ENCODE assay signal across 8 cellular contexts in genomic region chr19:11374449-11375142, GRCh38. TPM values are rescaled to one million over a fixed set of nuclear protein-coding genes. Genes with fewer than 3 reads are reported as not detected.
DNase-seq lines count a peak whose midpoint lies in the region; ATAC-seq, FAIRE-seq and TF ChIP-seq lines count a peak whose summit lies in the region.

Gene SWSAP1 (plus strand): TSS chr19:11374666. CDS start chr19:11374681, 15 bp downstream.

- H3K9me3 ChIP-seq in AG04450 (ENCODE audit: control insufficient read depth, insufficient read depth, low read length) (no peaks in the 10 kb centered on the region; the same call in 1 of the 2 replicates), WERI-Rb-1 (ENCODE audit: severe bottlenecking) (no peaks in the 10 kb centered on the region), small intestine (ENCODE audit: control insufficient read depth, low read depth) (no peaks in the 10 kb centered on the region)

- ATAC-seq in GM18907 (IDR thresholded peaks at IDR 0.05; ENCODE audit: unreplicated experiment) (peak; percentile 89), HG03135 (IDR thresholded peaks at IDR 0.05; ENCODE audit: unreplicated experiment) (peak; percentile 83)

- H3K27ac ChIP-seq in AG04450 (ENCODE audit: low read depth, low read length): peak within 1 kb of the TSS; percentile 91
- peak within 1 kb of the TSS; percentile 90 for H3K27ac ChIP-seq in WERI-Rb-1
- H3K27ac ChIP-seq in small intestine (ENCODE audit: low read depth in 1 of 2, low read length in 1 of 2): peak within 1 kb of the TSS; percentile 90 to 100

- 0 to 1% (median 0%) methylated on average over 43 to 44 of the region's 44 CpGs for WGBS in small intestine, 3 donors

- CTCF ChIA-PET in AG04450 (lab: Charles Lee): interaction anchor here (0.9 to 2.1 kb wide), 6 partner anchors 9 to 161 kb away, joined by 4 to 7 read pairs (median 4); partner anchors contain the start of genes EPOR and TSPAN16

- TF ChIP-seq CTCF in AG04450 (IDR thresholded peaks at IDR 0.05; ENCODE audit: low read depth, low read length) (no peak), WERI-Rb-1 (IDR thresholded peaks at IDR 0.05; ENCODE audit: low read depth, low read length) (no peak), bronchial epithelial cell (IDR thresholded peaks at IDR 0.05; ENCODE audit: insufficient read depth, low read length, severe bottlenecking) (no peak)

- POLR2A ChIA-PET in AG04450 (lab: Yijun Ruan, JAX): interaction anchor here (0.5 to 1.4 kb wide), 12 partner anchors 8 to 1496 kb away, joined by 3 to 13 read pairs (median 4); partner anchors contain the start of genes CCDC159, RAB3D and TMEM205

- DNase-seq in AG04450 (ENCODE audit: low read depth, low spot score) (peak; percentile 99), NCI-H2196 (lab: John Stamatoyannopoulos, UW; ENCODE audit: unreplicated experiment) (peak; percentile 99), WERI-Rb-1 (peak; percentile 99), bronchial epithelial cell (ENCODE audit: low read depth) (peak; percentile 98), iPS-NIHi7 (ENCODE audit: extremely low spot score) (peak; percentile 96), small intestine (peak; percentile 100)

- FAIRE-seq in bronchial epithelial cell (lab: Jason Lieb, UNC) (peak; percentile 64), small intestine (lab: Jason Lieb, UNC) (peak; percentile 82)

- peaks cover 0 to 4% of the 10 kb centered on the region in 2 donors for H3K4me1 ChIP-seq in small intestine (ENCODE audit: control insufficient read depth in 2 of 2, insufficient read depth in 1 of 2, low read depth in 1 of 2, low read length in 1 of 2)

- H3K4me3 ChIP-seq in AG04450 (ENCODE audit: low read depth, low read length) (peak within 1 kb of the TSS; percentile 84), WERI-Rb-1 (ENCODE audit: low read depth, low read length) (peak within 1 kb of the TSS; percentile 59), bronchial epithelial cell (ENCODE audit: low read depth, low read length) (peak within 1 kb of the TSS; percentile 61), small intestine (ENCODE audit: low read depth in 1 of 2, low read length in 2 of 2) (peak within 1 kb of the TSS; percentile 55 to 74)

- H3K36me3 ChIP-seq in WERI-Rb-1: no peaks in the 10 kb centered on the region; the same call in 1 of the 2 replicates
- no peaks in the 10 kb centered on the region for H3K36me3 ChIP-seq in bronchial epithelial cell (ENCODE audit: control insufficient read depth, insufficient read depth, low read length)
- no peaks in the 10 kb centered on the region for H3K36me3 ChIP-seq in small intestine (ENCODE audit: control insufficient read depth in 2 of 2, insufficient read depth in 2 of 2, low read length in 2 of 2)

- H3K27me3 ChIP-seq in AG04450 (ENCODE audit: control insufficient read depth, insufficient read depth, low read length) (no peaks in the 10 kb centered on the region), WERI-Rb-1 (ENCODE audit: insufficient read depth, low read depth, severe bottlenecking) (no peaks in the 10 kb centered on the region), bronchial epithelial cell (ENCODE audit: control insufficient read depth, insufficient read depth, low read length) (no peaks in the 10 kb centered on the region), small intestine (ENCODE audit: control insufficient read depth in 2 of 2, insufficient read depth in 2 of 2, low read length in 2 of 2) (no peaks in the 10 kb centered on the region)

RNA-seq across cellular contexts. Expression of gene SWSAP1, which starts in this region (rescaled TPM):
- 0.88 and 0.89 TPM in 2 replicates for polyA plus RNA-seq in AG04450 (2011; rRNA removed)
- 0.30 and 0.51 TPM in 2 replicates for polyA minus RNA-seq in AG04450 (2011; rRNA and poly(A)+ RNA removed)
- 0.53 and 0.90 TPM in 2 replicates for total RNA-seq in bronchial epithelial cell
- polyA plus RNA-seq in small intestine: 1 to 10 TPM; 3.0 to 4.0 (median 3.1) TPM

Comparison
In these comparisons a context has a peak if more than half of its experiments do, and no peak if none do; other contexts are left out.
1. Peak in every context shown above with its lines: DNase-seq, ATAC-seq, H3K4me3 ChIP-seq and H3K27ac ChIP-seq.
2. Peak in DNase-seq, H3K4me3 ChIP-seq and H3K27ac ChIP-seq in AG04450; RNA of the gene not detected or under 1 TPM.
3. Peak in DNase-seq and H3K4me3 ChIP-seq in bronchial epithelial cell; RNA of the gene not detected or under 1 TPM.